Comparison of ENCODE assay signal across 19 cellular contexts in the genomic region with DNA sequence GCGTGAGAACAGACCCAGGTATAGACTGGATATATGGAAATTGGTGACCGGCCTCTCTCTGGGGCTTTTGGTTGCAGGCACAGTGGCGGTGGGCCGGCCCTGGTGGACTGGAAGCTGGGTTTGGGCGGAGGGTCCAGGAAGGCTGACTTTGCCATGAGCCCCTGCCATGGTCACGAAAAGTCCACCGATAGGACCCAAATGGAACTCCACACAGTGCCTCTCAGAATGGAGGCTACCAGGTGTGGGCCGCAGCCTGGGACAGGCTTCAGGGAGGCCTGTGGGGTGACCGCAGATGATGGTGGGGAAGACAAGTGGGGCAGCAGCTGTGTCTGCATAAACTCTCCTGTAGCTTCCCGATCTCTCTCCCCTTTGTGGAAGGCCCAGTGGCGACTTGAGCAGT.
"Had no signal": no experiment of that assay in that cellular context is flagged by ENCODE, and none has a peak within 500 bp of the region (broad histone marks: within the 10 kb centered on the region; RNA-seq: fewer than 3 reads in every experiment).

No MANE protein-coding gene starts in this region.

- H3K9me3 Mint-ChIP-seq: type B pancreatic cell had no signal

- H3K79me2 ChIP-seq: hepatocyte, parathyroid adenoma had no signal

- H3K9ac ChIP-seq: parathyroid adenoma had no signal

- H3K4me3 ChIP-seq: coronary artery, hepatocyte, mucosa of descending colon, psoas muscle, sigmoid colon, skin epidermis, suprapubic skin, thyroid gland had no signal

- H3K36me3 Mint-ChIP-seq: naive thymus-derived CD8-positive, alpha-beta T cell; type B pancreatic cell had no signal

- H2AFZ ChIP-seq: hepatocyte, parathyroid adenoma had no signal

- H3K4me1 ChIP-seq: parathyroid adenoma, psoas muscle, thyroid gland had no signal

- ATAC-seq: left colon; mucosa of descending colon; naive thymus-derived CD8-positive, alpha-beta T cell; psoas muscle had no signal

- H3K27me3 ChIP-seq: thyroid gland had no signal

- H3K4me2 ChIP-seq: hepatocyte had no signal

- H3K27ac ChIP-seq: coronary artery, hepatocyte, parathyroid adenoma, psoas muscle, sigmoid colon, skin epidermis, suprapubic skin, thyroid gland had no signal

- H3K36me3 ChIP-seq: sigmoid colon, suprapubic skin, thyroid gland had no signal

- H3K9me3 ChIP-seq: mucosa of descending colon, psoas muscle, sigmoid colon, suprapubic skin, thyroid gland had no signal

- DNase-seq: effector CD4-positive, alpha-beta T cell; foreskin melanocyte; mammary epithelial cell; mucosa of descending colon; naive thymus-derived CD8-positive, alpha-beta T cell; nucleus accumbens; psoas muscle; retina; sigmoid colon; stimulated activated CD4-positive, alpha-beta T cell treated with anti-CD3 and anti-CD28 coated beads, Interleukin-12 subunit alpha, Interleukin-12 subunit beta, amount 100 ng/mL, for 4 hours; stimulated activated naive CD4-positive, alpha-beta T cell treated with Interleukin-2 at 50 U/mL for 16 hours; thyroid gland had no signal

- H3K4me3 Mint-ChIP-seq: naive thymus-derived CD8-positive, alpha-beta T cell; type B pancreatic cell had no signal

- H3K27ac Mint-ChIP-seq: type B pancreatic cell had no signal
